Comparison of ENCODE assay signal across 1 cellular context in genomic region chr5:177370488-177371119, GRCh38.
TF ChIP-seq lines count a peak whose summit lies in the region.

No MANE protein-coding gene starts in this region.

TF ChIP-seq in HepG2, 621 proteins besides CTCF, POLR2A, EP300 and RAD21 (continued from another document and continues in another):
- TF ChIP-seq, protein P1, sequence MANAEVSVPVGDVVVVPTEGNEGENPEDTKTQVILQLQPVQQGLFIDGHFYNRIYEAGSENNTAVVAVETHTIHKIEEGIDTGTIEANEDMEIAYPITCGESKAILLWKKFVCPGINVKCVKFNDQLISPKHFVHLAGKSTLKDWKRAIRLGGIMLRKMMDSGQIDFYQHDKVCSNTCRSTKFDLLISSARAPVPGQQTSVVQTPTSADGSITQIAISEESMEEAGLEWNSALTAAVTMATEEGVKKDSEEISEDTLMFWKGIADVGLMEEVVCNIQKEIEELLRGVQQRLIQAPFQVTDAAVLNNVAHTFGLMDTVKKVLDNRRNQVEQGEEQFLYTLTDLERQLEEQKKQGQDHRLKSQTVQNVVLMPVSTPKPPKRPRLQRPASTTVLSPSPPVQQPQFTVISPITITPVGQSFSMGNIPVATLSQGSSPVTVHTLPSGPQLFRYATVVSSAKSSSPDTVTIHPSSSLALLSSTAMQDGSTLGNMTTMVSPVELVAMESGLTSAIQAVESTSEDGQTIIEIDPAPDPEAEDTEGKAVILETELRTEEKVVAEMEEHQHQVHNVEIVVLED (CRISPR knock-in tag; IDR thresholded peaks at IDR 0.05; ENCODE audit: borderline replicate concordance): no peak
- TF ChIP-seq, protein P2, sequence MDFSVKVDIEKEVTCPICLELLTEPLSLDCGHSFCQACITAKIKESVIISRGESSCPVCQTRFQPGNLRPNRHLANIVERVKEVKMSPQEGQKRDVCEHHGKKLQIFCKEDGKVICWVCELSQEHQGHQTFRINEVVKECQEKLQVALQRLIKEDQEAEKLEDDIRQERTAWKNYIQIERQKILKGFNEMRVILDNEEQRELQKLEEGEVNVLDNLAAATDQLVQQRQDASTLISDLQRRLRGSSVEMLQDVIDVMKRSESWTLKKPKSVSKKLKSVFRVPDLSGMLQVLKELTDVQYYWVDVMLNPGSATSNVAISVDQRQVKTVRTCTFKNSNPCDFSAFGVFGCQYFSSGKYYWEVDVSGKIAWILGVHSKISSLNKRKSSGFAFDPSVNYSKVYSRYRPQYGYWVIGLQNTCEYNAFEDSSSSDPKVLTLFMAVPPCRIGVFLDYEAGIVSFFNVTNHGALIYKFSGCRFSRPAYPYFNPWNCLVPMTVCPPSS (IDR thresholded peaks at IDR 0.05): no peak
- TF ChIP-seq AGO2 (optimal IDR thresholded peaks at IDR 0.05; ENCODE audit: low read depth, low read length) (no peak), ZNF570 (CRISPR knock-in tag; IDR thresholded peaks at IDR 0.05; ENCODE audit: borderline replicate concordance) (no peak), ZNF598 (CRISPR knock-in tag; IDR thresholded peaks at IDR 0.05; ENCODE audit: borderline replicate concordance) (no peak), ZNF337 (CRISPR knock-in tag; IDR thresholded peaks at IDR 0.05; ENCODE audit: borderline replicate concordance, low read depth) (no peak), KMT2A (CRISPR knock-in tag; IDR thresholded peaks at IDR 0.05) (peak; percentile 47; the same call in 1 of the 2 replicates), SKI (IDR thresholded peaks at IDR 0.05; ENCODE audit: partially characterized antibody) (no peak), RBAK (CRISPR knock-in tag; IDR thresholded peaks at IDR 0.05) (no peak), BRD4 (CRISPR knock-in tag; IDR thresholded peaks at IDR 0.05) (no peak), KLF11 (CRISPR knock-in tag; IDR thresholded peaks at IDR 0.05) (peak; percentile 60; the same call in 1 of the 2 replicates), ZBTB8A (CRISPR knock-in tag; IDR thresholded peaks at IDR 0.05; ENCODE audit: borderline replicate concordance, low read depth) (no peak), AKNA (CRISPR knock-in tag; IDR thresholded peaks at IDR 0.05; ENCODE audit: borderline replicate concordance) (no peak), ZNF503 (CRISPR knock-in tag; IDR thresholded peaks at IDR 0.05) (no peak), ZNF678 (CRISPR knock-in tag; IDR thresholded peaks at IDR 0.05) (no peak), ZNF280D (CRISPR knock-in tag; IDR thresholded peaks at IDR 0.05) (no peak), HDAC6 (IDR thresholded peaks at IDR 0.05; ENCODE audit: low read depth, low read length) (no peak), PLSCR1 (CRISPR knock-in tag; IDR thresholded peaks at IDR 0.05; ENCODE audit: borderline replicate concordance) (no peak), IRX3 (CRISPR knock-in tag; IDR thresholded peaks at IDR 0.05; ENCODE audit: borderline replicate concordance, low read depth) (no peak; the same call in 1 of the 2 replicates), SALL2 (CRISPR knock-in tag; IDR thresholded peaks at IDR 0.05) (no peak), XRCC5 (optimal IDR thresholded peaks at IDR 0.05; ENCODE audit: low read length) (peak; percentile 84), KLF15 (CRISPR knock-in tag; IDR thresholded peaks at IDR 0.05; ENCODE audit: borderline replicate concordance) (no peak), IKZF4 (CRISPR knock-in tag; IDR thresholded peaks at IDR 0.05; ENCODE audit: borderline replicate concordance, low read depth, not compliant biosample characterization) (no peak), PHF8 (CRISPR knock-in tag; IDR thresholded peaks at IDR 0.05) (peak; percentile 60), ZNF746 (CRISPR knock-in tag; IDR thresholded peaks at IDR 0.05) (no peak), ZSCAN22 (CRISPR knock-in tag; IDR thresholded peaks at IDR 0.05) (no peak), NR1H2 (CRISPR knock-in tag; IDR thresholded peaks at IDR 0.05; ENCODE audit: borderline replicate concordance, low read depth) (no peak), SRY (CRISPR knock-in tag; IDR thresholded peaks at IDR 0.05) (no peak), KAT2B (IDR thresholded peaks at IDR 0.05; ENCODE audit: borderline replicate concordance, low read depth, low read length) (no peak), ZFP82 (CRISPR knock-in tag; IDR thresholded peaks at IDR 0.05; ENCODE audit: borderline replicate concordance) (no peak), ZNF891 (CRISPR knock-in tag; IDR thresholded peaks at IDR 0.05) (no peak; the same call in 1 of the 2 replicates), RNF2 (conservative IDR thresholded peaks at IDR 0.05; ENCODE audit: low read depth) (no peak), ZKSCAN1 (IDR thresholded peaks at IDR 0.05; ENCODE audit: low read length) (no peak), SKIL (CRISPR knock-in tag; IDR thresholded peaks at IDR 0.05; ENCODE audit: borderline replicate concordance) (no peak), MAFF (IDR thresholded peaks at IDR 0.05; ENCODE audit: low read depth, low read length) (no peak)
- TF ChIP-seq, protein P3, sequence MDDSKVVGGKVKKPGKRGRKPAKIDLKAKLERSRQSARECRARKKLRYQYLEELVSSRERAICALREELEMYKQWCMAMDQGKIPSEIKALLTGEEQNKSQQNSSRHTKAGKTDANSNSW (CRISPR knock-in tag; IDR thresholded peaks at IDR 0.05; ENCODE audit: borderline replicate concordance): no peak
- TF ChIP-seq, protein P4, sequence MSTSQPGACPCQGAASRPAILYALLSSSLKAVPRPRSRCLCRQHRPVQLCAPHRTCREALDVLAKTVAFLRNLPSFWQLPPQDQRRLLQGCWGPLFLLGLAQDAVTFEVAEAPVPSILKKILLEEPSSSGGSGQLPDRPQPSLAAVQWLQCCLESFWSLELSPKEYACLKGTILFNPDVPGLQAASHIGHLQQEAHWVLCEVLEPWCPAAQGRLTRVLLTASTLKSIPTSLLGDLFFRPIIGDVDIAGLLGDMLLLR (CRISPR knock-in tag; IDR thresholded peaks at IDR 0.05): no peak
- TF ChIP-seq, protein P5, sequence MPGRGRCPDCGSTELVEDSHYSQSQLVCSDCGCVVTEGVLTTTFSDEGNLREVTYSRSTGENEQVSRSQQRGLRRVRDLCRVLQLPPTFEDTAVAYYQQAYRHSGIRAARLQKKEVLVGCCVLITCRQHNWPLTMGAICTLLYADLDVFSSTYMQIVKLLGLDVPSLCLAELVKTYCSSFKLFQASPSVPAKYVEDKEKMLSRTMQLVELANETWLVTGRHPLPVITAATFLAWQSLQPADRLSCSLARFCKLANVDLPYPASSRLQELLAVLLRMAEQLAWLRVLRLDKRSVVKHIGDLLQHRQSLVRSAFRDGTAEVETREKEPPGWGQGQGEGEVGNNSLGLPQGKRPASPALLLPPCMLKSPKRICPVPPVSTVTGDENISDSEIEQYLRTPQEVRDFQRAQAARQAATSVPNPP (CRISPR knock-in tag; IDR thresholded peaks at IDR 0.05): no peak
- TF ChIP-seq, protein P6, sequence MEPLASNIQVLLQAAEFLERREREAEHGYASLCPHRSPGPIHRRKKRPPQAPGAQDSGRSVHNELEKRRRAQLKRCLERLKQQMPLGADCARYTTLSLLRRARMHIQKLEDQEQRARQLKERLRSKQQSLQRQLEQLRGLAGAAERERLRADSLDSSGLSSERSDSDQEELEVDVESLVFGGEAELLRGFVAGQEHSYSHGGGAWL (CRISPR knock-in tag; IDR thresholded peaks at IDR 0.05): no peak
- TF ChIP-seq, protein P7, sequence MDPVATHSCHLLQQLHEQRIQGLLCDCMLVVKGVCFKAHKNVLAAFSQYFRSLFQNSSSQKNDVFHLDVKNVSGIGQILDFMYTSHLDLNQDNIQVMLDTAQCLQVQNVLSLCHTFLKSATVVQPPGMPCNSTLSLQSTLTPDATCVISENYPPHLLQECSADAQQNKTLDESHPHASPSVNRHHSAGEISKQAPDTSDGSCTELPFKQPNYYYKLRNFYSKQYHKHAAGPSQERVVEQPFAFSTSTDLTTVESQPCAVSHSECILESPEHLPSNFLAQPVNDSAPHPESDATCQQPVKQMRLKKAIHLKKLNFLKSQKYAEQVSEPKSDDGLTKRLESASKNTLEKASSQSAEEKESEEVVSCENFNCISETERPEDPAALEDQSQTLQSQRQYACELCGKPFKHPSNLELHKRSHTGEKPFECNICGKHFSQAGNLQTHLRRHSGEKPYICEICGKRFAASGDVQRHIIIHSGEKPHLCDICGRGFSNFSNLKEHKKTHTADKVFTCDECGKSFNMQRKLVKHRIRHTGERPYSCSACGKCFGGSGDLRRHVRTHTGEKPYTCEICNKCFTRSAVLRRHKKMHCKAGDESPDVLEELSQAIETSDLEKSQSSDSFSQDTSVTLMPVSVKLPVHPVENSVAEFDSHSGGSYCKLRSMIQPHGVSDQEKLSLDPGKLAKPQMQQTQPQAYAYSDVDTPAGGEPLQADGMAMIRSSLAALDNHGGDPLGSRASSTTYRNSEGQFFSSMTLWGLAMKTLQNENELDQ (CRISPR knock-in tag; IDR thresholded peaks at IDR 0.05; ENCODE audit: borderline replicate concordance): no peak
